ENCODE assay signal across 31 cellular contexts in the genomic region with DNA sequence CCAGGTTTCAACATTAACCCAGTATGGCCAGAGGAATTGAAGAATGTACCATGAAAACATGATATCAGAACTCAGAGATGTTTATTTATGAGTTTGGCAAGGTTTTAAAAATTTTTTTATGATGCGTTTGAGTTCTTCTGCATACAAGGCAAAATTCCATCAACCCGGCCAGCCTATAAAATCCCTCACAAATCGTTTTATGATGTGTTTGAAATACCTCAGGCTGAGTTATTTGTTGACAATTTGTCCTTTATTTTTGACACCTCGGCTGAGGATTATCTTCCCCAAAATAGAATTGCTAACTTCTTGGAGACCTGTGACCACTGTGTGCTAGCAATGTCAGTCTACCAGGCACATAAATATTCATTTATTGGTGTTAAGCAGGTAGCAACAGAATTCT.
"Had no signal": no experiment of that assay in that cellular context is flagged by ENCODE, and none has a peak within 500 bp of the region (broad histone marks: within the 10 kb centered on the region; RNA-seq: fewer than 3 reads in every experiment).

No MANE protein-coding gene starts in this region.

- H3K4me3 ChIP-seq: adrenal gland, cardiac muscle cell, coronary artery, dorsolateral prefrontal cortex, heart left ventricle, left ventricle myocardium inferior, lung, stomach, thyroid gland, upper lobe of right lung had no signal

- H3K27me3 ChIP-seq: adrenal gland, cardiac muscle cell, dorsolateral prefrontal cortex, foreskin keratinocyte, heart left ventricle, stomach, thyroid gland, upper lobe of right lung had no signal

- DNase-seq: activated CD4-positive, alpha-beta T cell treated with anti-CD3 and anti-CD28 coated beads for 4 hours; activated CD4-positive, alpha-beta T cell treated with anti-CD3 and anti-CD28 coated beads, Interleukin-2, amount 50 U/mL, for 4 hours; activated effector memory CD4-positive, alpha-beta T cell treated with Interleukin-2 at 50 U/mL for 16 hours; activated naive CD4-positive, alpha-beta T cell treated with anti-CD3 and anti-CD28 coated beads for 36 hours; activated naive CD8-positive, alpha-beta T cell treated with anti-CD3 and anti-CD28 coated beads for 36 hours; activated T-cell treated with anti-CD3 and anti-CD28 coated beads for 4 hours; adrenal gland; aorta; dorsolateral prefrontal cortex; effector memory CD4-positive, alpha-beta T cell; foreskin keratinocyte; heart left ventricle; hypothalamus; left ventricle myocardium inferior; mesendoderm; posterior cingulate gyrus; retina; stimulated activated CD4-positive, alpha-beta T cell treated with anti-CD3 and anti-CD28 coated beads, Interleukin-4, amount 100 ng/mL, for 4 hours; stimulated activated naive B cell treated with anti-CD40 and anti-IgM and Interleukin-4, amounts not matched to agents 10 μg/mL and 1 μg/mL and 100 μg/mL, for 72 hours; stomach; T-helper 9 cell; thyroid gland; upper lobe of right lung had no signal

- H3K27ac ChIP-seq: adrenal gland, cardiac muscle cell, coronary artery, dorsolateral prefrontal cortex, foreskin keratinocyte, heart left ventricle, left ventricle myocardium inferior, stomach, thyroid gland, upper lobe of right lung, VCaP had no signal

- H3K9me3 ChIP-seq: adrenal gland, heart left ventricle, left ventricle myocardium inferior, stomach, thyroid gland, upper lobe of right lung had no signal

- H3K4me1 ChIP-seq: adrenal gland, foreskin keratinocyte, heart left ventricle, left ventricle myocardium inferior, stomach, thyroid gland, upper lobe of right lung had no signal

- H3K9me3 Mint-ChIP-seq: activated naive CD4-positive, alpha-beta T cell treated with anti-CD3 and anti-CD28 coated beads for 36 hours; activated naive CD8-positive, alpha-beta T cell treated with anti-CD3 and anti-CD28 coated beads for 36 hours; brain; nephron; stimulated activated naive B cell treated with anti-CD40 and anti-IgM and Interleukin-4, amounts not matched to agents 10 μg/mL and 1 μg/mL and 100 μg/mL, for 72 hours had no signal

- H3K27ac Mint-ChIP-seq: activated naive CD4-positive, alpha-beta T cell treated with anti-CD3 and anti-CD28 coated beads for 36 hours; activated naive CD8-positive, alpha-beta T cell treated with anti-CD3 and anti-CD28 coated beads for 36 hours; brain; nephron; stimulated activated naive B cell treated with anti-CD40 and anti-IgM and Interleukin-4, amounts not matched to agents 10 μg/mL and 1 μg/mL and 100 μg/mL, for 72 hours; T-helper 1 cell treated with Interleukin-12 subunit alpha and Interleukin-12 subunit beta and Interleukin-4 antibody, amounts not matched to agents 30 μg/mL and 1 μg/mL, for 36 hours had no signal

- ATAC-seq: foreskin keratinocyte; heart left ventricle; sciatic nerve; stimulated activated naive B cell treated with anti-CD40 and anti-IgM and Interleukin-4, amounts not matched to agents 10 μg/mL and 1 μg/mL and 100 μg/mL, for 72 hours; upper lobe of right lung had no signal

- H3K4me1 Mint-ChIP-seq: activated naive CD8-positive, alpha-beta T cell treated with anti-CD3 and anti-CD28 coated beads for 36 hours; brain; nephron; stimulated activated naive B cell treated with anti-CD40 and anti-IgM and Interleukin-4, amounts not matched to agents 10 μg/mL and 1 μg/mL and 100 μg/mL, for 72 hours had no signal

- H3K27me3 Mint-ChIP-seq: activated naive CD8-positive, alpha-beta T cell treated with anti-CD3 and anti-CD28 coated beads for 36 hours had no signal

- H3K36me3 Mint-ChIP-seq: activated naive CD8-positive, alpha-beta T cell treated with anti-CD3 and anti-CD28 coated beads for 36 hours; brain; stimulated activated naive B cell treated with anti-CD40 and anti-IgM and Interleukin-4, amounts not matched to agents 10 μg/mL and 1 μg/mL and 100 μg/mL, for 72 hours had no signal

- H3K4me3 Mint-ChIP-seq: activated naive CD4-positive, alpha-beta T cell treated with anti-CD3 and anti-CD28 coated beads for 36 hours; activated naive CD8-positive, alpha-beta T cell treated with anti-CD3 and anti-CD28 coated beads for 36 hours; brain; nephron; stimulated activated naive B cell treated with anti-CD40 and anti-IgM and Interleukin-4, amounts not matched to agents 10 μg/mL and 1 μg/mL and 100 μg/mL, for 72 hours; T-helper 1 cell treated with Interleukin-12 subunit alpha and Interleukin-12 subunit beta and Interleukin-4 antibody, amounts not matched to agents 30 μg/mL and 1 μg/mL, for 36 hours had no signal

- H3K36me3 ChIP-seq: adrenal gland, cardiac muscle cell, heart left ventricle, left ventricle myocardium inferior, stomach, thyroid gland, upper lobe of right lung had no signal
